Comparison of ENCODE assay signal across 17 cellular contexts in the genomic region with DNA sequence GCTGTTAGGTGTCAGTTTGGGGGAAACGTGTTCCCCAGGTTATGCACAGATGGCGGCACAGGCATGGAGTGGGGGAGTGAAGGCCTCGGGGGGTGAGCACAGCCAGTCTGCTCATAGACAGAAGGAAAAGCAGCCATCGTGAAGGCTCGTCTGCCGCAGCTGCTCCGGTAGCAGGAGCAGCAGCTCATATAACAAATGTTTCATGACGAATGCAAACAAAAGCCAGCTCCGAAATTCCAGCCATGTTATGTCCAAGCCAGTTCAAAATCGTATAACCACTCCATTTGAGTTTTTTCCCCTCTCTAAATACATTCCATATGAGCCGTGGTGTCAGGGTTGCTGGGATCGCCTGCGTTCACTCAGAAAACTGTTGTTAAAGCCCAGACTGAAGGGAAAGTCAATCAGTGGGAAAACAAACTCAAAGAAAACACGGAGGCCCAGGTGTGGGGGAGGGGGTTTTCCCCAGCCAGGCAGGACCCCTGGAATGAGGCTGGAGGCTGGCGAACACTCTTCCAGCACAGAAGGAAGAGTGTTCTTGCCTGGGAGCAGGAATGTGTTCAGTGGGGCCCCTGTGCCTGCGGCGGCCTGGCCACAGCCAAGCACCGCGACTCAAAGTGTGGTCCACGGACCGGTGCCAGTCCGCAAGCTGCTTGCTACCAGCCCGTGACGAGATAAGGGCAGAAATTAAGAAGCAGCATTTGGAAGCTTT.
DNase-seq lines count a peak whose midpoint lies in the region; ATAC-seq and TF ChIP-seq lines count a peak whose summit lies in the region.
"Had no signal": no experiment of that assay in that cellular context is flagged by ENCODE, and none has a peak within 500 bp of the region (broad histone marks: within the 10 kb centered on the region; RNA-seq: fewer than 3 reads in every experiment).

No MANE protein-coding gene starts in this region.

- H3K27me3 ChIP-seq in SJSA1 (replicated peaks) = no peaks in the 10 kb centered on the region

- peaks cover 62% of the 10 kb centered on the region for H3K4me1 Mint-ChIP-seq in osteocyte (ENCODE audit: unreplicated experiment)

- H3K36me3 Mint-ChIP-seq in osteocyte (ENCODE audit: unreplicated experiment) = peaks cover 5% of the 10 kb centered on the region
- H3K36me3 Mint-ChIP-seq: naive thymus-derived CD8-positive, alpha-beta T cell had no signal

- TF ChIP-seq CTCF in osteocyte (IDR thresholded peaks at IDR 0.05) = no peak

- peaks cover 32% of the 10 kb centered on the region for H3K4me1 ChIP-seq in SJSA1 (replicated peaks)

- no peaks in the 10 kb centered on the region for H3K27me3 Mint-ChIP-seq in osteocyte (ENCODE audit: unreplicated experiment)
- H3K27me3 Mint-ChIP-seq: activated CD8-positive, alpha-beta memory T cell treated with anti-CD3 and anti-CD28 coated beads, Interleukin-2, amount 10 ng/mL, durations not matched to agents 7 days and 5 days; naive thymus-derived CD8-positive, alpha-beta T cell had no signal

- H3K4me3 Mint-ChIP-seq in osteocyte (ENCODE audit: unreplicated experiment) = peak overlapping the region; percentile 46
- H3K4me3 Mint-ChIP-seq: activated CD8-positive, alpha-beta memory T cell treated with anti-CD3 and anti-CD28 coated beads, Interleukin-2, amount 10 ng/mL, durations not matched to agents 7 days and 5 days; CD8-positive, alpha-beta memory T cell; immature natural killer cell; naive thymus-derived CD8-positive, alpha-beta T cell had no signal

- peak overlapping the region; percentile 14; the same call in 1 of the 2 replicates for H3K27ac ChIP-seq in SJSA1

- H3K27ac Mint-ChIP-seq in osteocyte (ENCODE audit: unreplicated experiment) = peak overlapping the region; percentile 97
- H3K27ac Mint-ChIP-seq: activated CD8-positive, alpha-beta memory T cell treated with anti-CD3 and anti-CD28 coated beads, Interleukin-2, amount 10 ng/mL, durations not matched to agents 7 days and 5 days; naive thymus-derived CD8-positive, alpha-beta T cell had no signal

- TF ChIP-seq POLR2A in GM18505 (IDR thresholded peaks at IDR 0.05; ENCODE audit: borderline replicate concordance, extremely low read depth, insufficient read depth, insufficient read length) = no peak

- H3K9me3 Mint-ChIP-seq in osteocyte (ENCODE audit: unreplicated experiment) = no peaks in the 10 kb centered on the region
- H3K9me3 Mint-ChIP-seq: CD8-positive, alpha-beta memory T cell; immature natural killer cell; naive thymus-derived CD8-positive, alpha-beta T cell had no signal

- no peak overlapping the region for H3K4me3 ChIP-seq in SJSA1
- H3K4me3 ChIP-seq: K562 had no signal

- DNase-seq in EL (peak; percentile 20), SJSA1 (ENCODE audit: low read depth in 1 of 2, low spot score in 2 of 2) (no peak), fibroblast of peridontal ligament (ENCODE audit: extremely low read depth) (peak; percentile 84), osteocyte (ENCODE audit: extremely low spot score, unreplicated experiment) (no peak), NCI-H1694 treated with DMSO at 0.1 percent for 48 hours (lab: John Stamatoyannopoulos, UW) (no peak)
- DNase-seq: activated CD8-positive, alpha-beta memory T cell treated with anti-CD3 and anti-CD28 coated beads, Interleukin-2, amount 10 ng/mL, durations not matched to agents 7 days and 5 days; anterior cingulate cortex; CD8-positive, alpha-beta memory T cell; GOT3; immature natural killer cell; naive thymus-derived CD8-positive, alpha-beta T cell; NCI-H2029 treated with DMSO at 0.1 percent for 48 hours had no signal

- ATAC-seq in GM18505 (IDR thresholded peaks at IDR 0.05; ENCODE audit: unreplicated experiment) (no peak), HG03565 (IDR thresholded peaks at IDR 0.05; ENCODE audit: unreplicated experiment) (no peak), HG02588 (IDR thresholded peaks at IDR 0.05; ENCODE audit: unreplicated experiment) (no peak)
- ATAC-seq: activated CD8-positive, alpha-beta memory T cell treated with anti-CD3 and anti-CD28 coated beads, Interleukin-2, amount 10 ng/mL, durations not matched to agents 7 days and 5 days; K562; naive thymus-derived CD8-positive, alpha-beta T cell; Panc1 had no signal

- H3K9me3 ChIP-seq in SJSA1 (replicated peaks) = no peaks in the 10 kb centered on the region

- H3K36me3 ChIP-seq in SJSA1 = no peaks in the 10 kb centered on the region

Comparison
In these comparisons a context has a peak if more than half of its experiments do, and no peak if none do; other contexts are left out.
1. DNase-seq: peak in EL (single experiment) and fibroblast of peridontal ligament (single experiment); none in SJSA1 (0 of 2), osteocyte (single experiment) and NCI-H1694 treated with DMSO at 0.1 percent for 48 hours (single experiment).